Comparison of ENCODE assay signal across 9 cellular contexts in genomic region chr2:240236217-240237111, GRCh38.
A peak's percentile ranks its signal among the peaks of the same experiment; 100 is the strongest.
DNase-seq lines count a peak whose midpoint lies in the region; ATAC-seq and TF ChIP-seq lines count a peak whose summit lies in the region.
"Had no signal": no experiment of that assay in that cellular context is flagged by ENCODE, and none has a peak within 500 bp of the region (broad histone marks: within the 10 kb centered on the region; RNA-seq: fewer than 3 reads in every experiment).

No MANE protein-coding gene starts in this region.

- DNase-seq in NCI-H128 (lab: John Stamatoyannopoulos, UW; ENCODE audit: unreplicated experiment): peak; percentile 2
- DNase-seq in ascending aorta (ENCODE audit: low spot score in 2 of 2): peak in 1 of 2 donors; percentile 63
- DNase-seq in myocyte (ENCODE audit: low read depth): peak; percentile 96
- DNase-seq in mucosa of gallbladder (ENCODE audit: low spot score): no peak
- DNase-seq: effector memory CD4-positive, alpha-beta T cell had no signal

- H4K20me1 ChIP-seq in BLaER1: 0 out of 2 replicates have a peak, but pooled peaks cover 6% of the 10 kb centered on the region

- ATAC-seq in HG02588 (IDR thresholded peaks at IDR 0.05; ENCODE audit: unreplicated experiment) (no peak), GM19463 (IDR thresholded peaks at IDR 0.05; ENCODE audit: unreplicated experiment) (no peak), GM21786 (IDR thresholded peaks at IDR 0.05; ENCODE audit: unreplicated experiment) (no peak)

- no peaks in the 10 kb centered on the region for H3K27me3 ChIP-seq in BLaER1
- no peaks in the 10 kb centered on the region for H3K27me3 ChIP-seq in ascending aorta

- H3K27ac ChIP-seq in BLaER1 (peak overlapping the region; percentile 60), ascending aorta (peak overlapping the region; percentile 45 to 73)

- no peak overlapping the region for H3K4me3 ChIP-seq in BLaER1
- no peak overlapping the region for H3K4me3 ChIP-seq in ascending aorta

- TF ChIP-seq CTCF in ascending aorta (IDR thresholded peaks at IDR 0.05): no peak

- H3K4me2 ChIP-seq in BLaER1: peak overlapping the region; percentile 77

- intact Hi-C loops in ascending aorta (cut with DNase I): no loop called here

- H3K4me1 ChIP-seq in BLaER1: peaks cover 66% of the 10 kb centered on the region
- H3K4me1 ChIP-seq in ascending aorta: peaks cover 6 to 22% of the 10 kb centered on the region in 2 donors

- H3K9me3 ChIP-seq in BLaER1 (no peaks in the 10 kb centered on the region), ascending aorta (no peaks in the 10 kb centered on the region)

- H3K9ac ChIP-seq in BLaER1: peak overlapping the region; percentile 43

- H3K36me3 ChIP-seq in BLaER1: no peaks in the 10 kb centered on the region
- H3K36me3 ChIP-seq in ascending aorta: no peaks in the 10 kb centered on the region
